In the genomic region with DNA sequence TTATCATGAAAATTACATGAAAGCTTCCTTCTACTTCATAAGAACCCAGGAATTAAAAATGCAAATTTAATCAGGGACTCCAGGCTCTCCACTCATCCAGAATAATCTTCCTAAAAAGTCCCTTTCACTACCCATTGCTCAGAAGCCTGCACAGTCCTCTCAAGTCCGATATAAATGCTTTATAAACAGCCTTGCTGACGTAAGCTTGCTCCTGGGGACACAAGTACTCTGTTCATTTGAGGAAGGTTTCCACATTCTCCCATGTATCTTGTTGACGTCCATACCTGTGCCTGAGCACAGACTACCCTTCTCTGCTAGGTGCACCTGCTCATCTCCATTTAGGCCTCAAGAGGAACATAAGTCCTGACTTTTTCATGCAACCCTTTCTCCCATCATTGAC, we compare ENCODE assay signal across 20 cellular contexts. TPM values are rescaled to one million over a fixed set of nuclear protein-coding genes. Genes with fewer than 3 reads are reported as not detected.
"Had no signal": no experiment of that assay in that cellular context is flagged by ENCODE, and none has a peak within 500 bp of the region (broad histone marks: within the 10 kb centered on the region; RNA-seq: fewer than 3 reads in every experiment).

No MANE protein-coding gene starts in this region.

- H3K36me3 Mint-ChIP-seq: activated CD4-positive, alpha-beta memory T cell treated with anti-CD3 and anti-CD28 coated beads for 36 hours; activated naive CD8-positive, alpha-beta T cell; naive thymus-derived CD4-positive, alpha-beta T cell; type B pancreatic cell had no signal

- H3K27me3 Mint-ChIP-seq: activated CD4-positive, alpha-beta memory T cell treated with anti-CD3 and anti-CD28 coated beads for 36 hours; stimulated activated naive CD8-positive, alpha-beta T cell treated with anti-CD3 and anti-CD28 coated beads, Interleukin-15, Interleukin-2, amounts not matched to agents 100 ng/mL and 50 ng/mL, for 24 hours; type B pancreatic cell had no signal

- H3K9ac ChIP-seq: parathyroid adenoma had no signal

- H3K36me3 ChIP-seq: cardiac muscle cell, suprapubic skin had no signal

- H3K27ac Mint-ChIP-seq: activated CD4-positive, alpha-beta memory T cell treated with anti-CD3 and anti-CD28 coated beads for 36 hours; activated naive CD8-positive, alpha-beta T cell; endodermal cell; naive thymus-derived CD4-positive, alpha-beta T cell; stimulated activated naive CD8-positive, alpha-beta T cell treated with anti-CD3 and anti-CD28 coated beads, Interleukin-15, Interleukin-2, amounts not matched to agents 100 ng/mL and 50 ng/mL, for 24 hours; type B pancreatic cell had no signal

- H2AFZ ChIP-seq: parathyroid adenoma had no signal

- H3K27me3 ChIP-seq: cardiac muscle cell, suprapubic skin had no signal

- H3K79me2 ChIP-seq: parathyroid adenoma had no signal

- ATAC-seq: naive thymus-derived CD4-positive, alpha-beta T cell had no signal

- DNase-seq: activated CD4-positive, alpha-beta memory T cell treated with anti-CD3 and anti-CD28 coated beads for 36 hours; activated CD4-positive, alpha-beta T cell treated with anti-CD3 and anti-CD28 coated beads for 4 hours; activated T-cell treated with anti-CD3 and anti-CD28 coated beads for 4 hours; endodermal cell; foreskin melanocyte; glutamatergic neuron; mesendoderm; naive thymus-derived CD4-positive, alpha-beta T cell; stimulated activated CD4-positive, alpha-beta T cell treated with anti-CD3 and anti-CD28 coated beads, Interleukin-12 subunit alpha, Interleukin-12 subunit beta, amount 100 ng/mL, for 4 hours; stimulated activated CD4-positive, alpha-beta T cell treated with anti-CD3 and anti-CD28 coated beads, Interleukin-2, amount 100 ng/mL, for 24 hours; SW 1271; T-helper 2 cell had no signal

- H3K9me3 Mint-ChIP-seq: activated CD4-positive, alpha-beta memory T cell treated with anti-CD3 and anti-CD28 coated beads for 36 hours; endodermal cell; naive thymus-derived CD4-positive, alpha-beta T cell; stimulated activated naive CD8-positive, alpha-beta T cell treated with anti-CD3 and anti-CD28 coated beads, Interleukin-15, Interleukin-2, amounts not matched to agents 100 ng/mL and 50 ng/mL, for 24 hours; type B pancreatic cell had no signal

- H3K4me3 ChIP-seq: cardiac muscle cell, suprapubic skin had no signal

- H3K9me3 ChIP-seq: suprapubic skin had no signal

- FAIRE-seq: colon had no signal

- H3K4me3 Mint-ChIP-seq: activated CD4-positive, alpha-beta memory T cell treated with anti-CD3 and anti-CD28 coated beads for 36 hours; activated naive CD8-positive, alpha-beta T cell; endodermal cell; naive thymus-derived CD4-positive, alpha-beta T cell; stimulated activated naive CD8-positive, alpha-beta T cell treated with anti-CD3 and anti-CD28 coated beads, Interleukin-15, Interleukin-2, amounts not matched to agents 100 ng/mL and 50 ng/mL, for 24 hours; type B pancreatic cell had no signal

- H3K27ac ChIP-seq: cardiac muscle cell, epithelial cell of prostate, parathyroid adenoma, suprapubic skin had no signal

- H3K4me1 ChIP-seq: parathyroid adenoma had no signal

- H3K4me1 Mint-ChIP-seq: naive thymus-derived CD4-positive, alpha-beta T cell had no signal

RNA-seq across cellular contexts. Expression of a gene that starts 35.7 kb away (rescaled TPM):
- polyA plus RNA-seq: naive thymus-derived CD4-positive, alpha-beta T cell had no signal
